8 cellular contexts compared by ENCODE assay signal in the genomic region with DNA sequence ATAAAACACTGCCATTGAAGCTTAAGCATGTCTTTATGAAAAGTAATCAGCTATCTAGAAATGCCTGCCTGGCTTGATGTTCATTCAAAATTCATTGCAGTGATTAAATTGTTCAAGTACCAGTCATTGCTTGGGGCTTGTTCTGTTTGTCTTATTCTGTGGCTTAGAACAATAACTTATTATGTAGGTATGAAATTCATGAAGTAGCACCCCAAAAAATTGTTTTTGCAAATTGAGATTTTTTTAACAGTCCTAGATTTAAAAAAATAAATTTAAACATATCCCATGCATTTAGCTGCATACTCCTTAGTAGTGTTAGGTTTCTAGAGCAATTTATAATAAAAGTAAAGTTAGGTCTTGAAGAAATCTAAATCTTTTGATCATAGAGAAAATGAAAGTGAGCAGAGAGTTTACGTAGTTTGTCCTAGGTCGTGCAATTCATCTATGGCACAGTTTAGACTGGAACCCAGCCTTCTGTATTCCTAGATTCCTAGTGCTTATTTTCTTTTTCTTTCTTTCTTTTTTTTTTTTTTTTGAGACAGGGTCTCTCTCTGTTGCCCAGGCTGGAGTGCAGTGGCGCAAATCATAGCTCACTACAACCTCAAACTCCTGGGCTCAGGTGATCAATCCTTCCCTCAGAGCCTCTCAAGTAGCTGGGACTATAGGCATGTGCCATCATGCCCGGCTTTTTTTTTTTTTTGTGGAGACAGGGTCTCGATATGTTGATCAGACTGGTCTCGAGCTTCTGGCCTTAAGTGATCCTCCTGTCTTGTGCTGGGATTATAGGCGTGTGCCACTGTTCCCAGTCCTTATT. TPM values are rescaled to one million over a fixed set of nuclear protein-coding genes. Genes with fewer than 3 reads are reported as not detected.
A peak's percentile ranks its signal among the peaks of the same experiment; 100 is the strongest.
DNase-seq lines count a peak whose midpoint lies in the region; ATAC-seq, FAIRE-seq and TF ChIP-seq lines count a peak whose summit lies in the region.
"Had no signal": no experiment of that assay in that cellular context is flagged by ENCODE, and none has a peak within 500 bp of the region (broad histone marks: within the 10 kb centered on the region; RNA-seq: fewer than 3 reads in every experiment).

No MANE protein-coding gene starts in this region.

- no peaks in the 10 kb centered on the region; the same call in 1 of the 2 replicates for H3F3A ChIP-seq in OCI-LY1 (ENCODE audit: insufficient read depth, low read length)

- H3K9ac ChIP-seq in OCI-LY1 (ENCODE audit: low read length) (peak overlapping the region; percentile 86; the same call in 1 of the 2 replicates), rectal smooth muscle tissue (ENCODE audit: low read length) (no peak overlapping the region)

- H3K4me3 ChIP-seq in OCI-LY1 (ENCODE audit: low read depth, low read length, poor library complexity, severe bottlenecking) = peak overlapping the region; percentile 81
- peak overlapping the region; percentile 48 for H3K4me3 ChIP-seq in rectal smooth muscle tissue (ENCODE audit: low read length)

- H3K4me1 Mint-ChIP-seq in chondrocyte (ENCODE audit: low read depth) = peaks cover 75% of the 10 kb centered on the region

- peak overlapping the region; percentile 2 for H3K27ac ChIP-seq in OCI-LY1 (ENCODE audit: low read depth, low read length, poor library complexity, severe bottlenecking)
- H3K27ac ChIP-seq in rectal smooth muscle tissue (ENCODE audit: low read depth, low read length) = no peak overlapping the region

- H3K27me3 ChIP-seq in OCI-LY1 (ENCODE audit: insufficient read depth, low read length) (no peaks in the 10 kb centered on the region), rectal smooth muscle tissue (ENCODE audit: control insufficient read depth, insufficient read depth, low read length) (no peaks in the 10 kb centered on the region)

- H3K9me3 ChIP-seq in OCI-LY1 (ENCODE audit: low read length) = no peaks in the 10 kb centered on the region

- H4K20me1 ChIP-seq in OCI-LY1 (ENCODE audit: insufficient read depth, low read length) = no peaks in the 10 kb centered on the region; the same call in 1 of the 2 replicates

- ATAC-seq in left colon = no peak

- H3K4me2 ChIP-seq in OCI-LY1 (ENCODE audit: low read length) = peak overlapping the region; percentile 99

- H2AFZ ChIP-seq in OCI-LY1 (ENCODE audit: low read length) = no peak overlapping the region

- H3K4me1 ChIP-seq in OCI-LY1 (ENCODE audit: insufficient read depth, low read length, severe bottlenecking) = peaks cover 53% of the 10 kb centered on the region
- peaks cover 16% of the 10 kb centered on the region for H3K4me1 ChIP-seq in rectal smooth muscle tissue (ENCODE audit: control insufficient read depth, insufficient read depth, low read length)

- H3K9me2 ChIP-seq in OCI-LY1 (ENCODE audit: low read depth, low read length) = no peaks in the 10 kb centered on the region

- H3K36me3 Mint-ChIP-seq in chondrocyte (ENCODE audit: low read depth) = no peaks in the 10 kb centered on the region

- no peak for DNase-seq in GM19239 (ENCODE audit: insufficient read length, low spot score)
- DNase-seq in chondrocyte (ENCODE audit: low spot score) = no peak
- no peak for DNase-seq in COR-L47 (lab: John Stamatoyannopoulos, UW)
- DNase-seq in left colon = no peak
- DNase-seq in activated CD4-positive, alpha-beta T cell treated with anti-CD3 and anti-CD28 coated beads for 48 hours = no peak

- peaks cover 87% of the 10 kb centered on the region for H3K79me2 ChIP-seq in OCI-LY1 (ENCODE audit: insufficient read depth, low read length)

- TF ChIP-seq CTCF in OCI-LY1 (IDR thresholded peaks at IDR 0.05; ENCODE audit: low read length) (no peak), chondrocyte (IDR thresholded peaks at IDR 0.05) (no peak)

- peak; percentile 31 for FAIRE-seq in GM19239 (lab: Jason Lieb, UNC)
- FAIRE-seq: TTC549 had no signal

- intact Hi-C loops in left colon (cut with DNase I, micrococcal nuclease) = no loop called here

- 0 out of 2 replicates have a peak, but pooled peaks cover 6% of the 10 kb centered on the region for H3K36me3 ChIP-seq in OCI-LY1 (ENCODE audit: insufficient read depth, low read length)
- H3K36me3 ChIP-seq in rectal smooth muscle tissue (ENCODE audit: control insufficient read depth, insufficient read depth, low read length) = no peaks in the 10 kb centered on the region

- no peaks in the 10 kb centered on the region for H3K27me3 Mint-ChIP-seq in chondrocyte (ENCODE audit: low read depth)

- no peaks in the 10 kb centered on the region for H3K9me3 Mint-ChIP-seq in chondrocyte (ENCODE audit: low read depth)

- H3K27ac Mint-ChIP-seq in chondrocyte (ENCODE audit: unreplicated experiment) = peak overlapping the region; percentile 61

- H3K4me3 Mint-ChIP-seq in chondrocyte (ENCODE audit: unreplicated experiment) = no peak overlapping the region

RNA-seq across cellular contexts. Expression of a gene that starts 9.3 kb away (rescaled TPM):
- total RNA-seq in chondrocyte (39.3 to 41.1 TPM (median 40.1 TPM) in 3 replicates), left colon (10 to 100 TPM; 64.6 to 86.4 TPM)

RNA-seq across cellular contexts. Expression of a gene that starts 9.4 kb away (rescaled TPM):
- total RNA-seq in chondrocyte (5.8 to 13.0 TPM (median 9.6 TPM) in 3 replicates), left colon (10 to 100 TPM; 12.0 to 27.2 TPM)
